In the genomic region with DNA sequence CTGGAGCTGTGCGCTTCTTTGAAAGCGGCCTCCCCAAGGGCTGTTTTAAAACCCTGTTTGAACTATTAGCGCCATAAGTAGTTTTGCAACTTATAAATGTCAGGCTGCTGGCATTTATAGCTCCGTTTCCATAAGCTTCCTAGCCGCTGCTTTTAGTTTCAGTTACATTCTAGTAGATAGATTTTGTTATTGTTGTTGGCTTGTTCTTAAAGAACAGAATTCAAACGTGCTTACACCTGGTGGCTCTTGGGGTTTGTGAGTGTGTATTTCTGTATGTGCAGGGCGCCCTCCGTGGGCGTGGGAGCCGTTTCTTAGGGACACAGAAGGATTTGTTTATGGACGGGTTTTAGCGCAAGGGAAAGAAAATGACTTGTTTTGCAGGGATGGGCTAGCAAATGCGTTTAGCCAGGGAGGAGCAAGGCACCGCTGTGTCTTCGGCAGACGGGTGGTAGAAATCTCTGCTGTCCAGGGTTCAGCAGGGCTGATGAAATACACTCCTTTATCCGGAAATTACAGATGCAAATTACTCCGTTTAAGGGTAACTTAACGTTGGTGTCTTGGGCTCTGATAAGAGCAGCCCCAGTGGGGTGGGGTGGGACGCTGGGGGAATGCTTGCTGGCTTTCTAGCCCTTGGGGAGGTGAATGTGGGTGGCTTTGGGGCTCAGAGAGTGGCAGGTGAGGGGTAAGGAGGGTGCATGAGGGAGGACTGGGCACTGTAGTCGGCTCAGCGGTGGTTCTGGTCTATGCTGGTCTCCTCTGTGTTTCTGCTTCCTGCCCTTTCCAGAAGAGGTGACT, we compare ENCODE assay signal across 8 cellular contexts. TPM values are rescaled to one million over a fixed set of nuclear protein-coding genes. Genes with fewer than 3 reads are reported as not detected.
DNase-seq lines count a peak whose midpoint lies in the region; ATAC-seq and TF ChIP-seq lines count a peak whose summit lies in the region.

No MANE protein-coding gene starts in this region.

- no peak for TF ChIP-seq CTCF in AG04449 (IDR thresholded peaks at IDR 0.05; ENCODE audit: insufficient read depth, low read length, missing control alignments)

- H3K9me3 ChIP-seq in ectodermal cell (ENCODE audit: control insufficient read depth, low read length): no peaks in the 10 kb centered on the region

- peaks cover 79% of the 10 kb centered on the region for H3K27me3 ChIP-seq in ectodermal cell (ENCODE audit: control insufficient read depth, insufficient read depth, low read length, poor library complexity, severe bottlenecking)

- H3K36me3 ChIP-seq in ectodermal cell (ENCODE audit: control insufficient read depth, insufficient read depth, low read length): no peaks in the 10 kb centered on the region

- WGBS in ectodermal cell, 2 experiments: 22% methylated on average over 22 of the region's 22 CpGs

- CTCF ChIA-PET in AG04449 (lab: Yijun Ruan, JAX): interaction anchor here (1.2 kb wide), 1 partner anchor 171 kb away, joined by 3 read pairs; no protein-coding TSS in a partner anchor

- H3K4me3 ChIP-seq in AG04449 (ENCODE audit: low read depth, low read length): peak overlapping the region; percentile 42
- H3K4me3 ChIP-seq in ectodermal cell (ENCODE audit: insufficient read depth, low read depth, low read length): peak overlapping the region; percentile 43

- POLR2A ChIA-PET in AG04449 (lab: Yijun Ruan, JAX): no interaction called here

- H3K27ac ChIP-seq in ectodermal cell (ENCODE audit: insufficient read depth, low read depth, low read length, poor library complexity, severe bottlenecking): no peak overlapping the region

- no peak for DNase-seq in AG04449 (ENCODE audit: low read depth, low spot score)
- peak; percentile 45 for DNase-seq in NCI-H82 (lab: John Stamatoyannopoulos, UW)
- DNase-seq in natural killer cell treated with Interleukin-12 subunit alpha and Interleukin-12 subunit beta and Interleukin-15 and Interleukin-18, amount 100 ng/mL, for 72 hours (ENCODE audit: low spot score): no peak
- no peak for DNase-seq in GDM1 (lab: John Stamatoyannopoulos, UW)
- no peak for DNase-seq in DMS153 (lab: John Stamatoyannopoulos, UW)
- DNase-seq in NCI-H1048 (lab: John Stamatoyannopoulos, UW): no peak

- peaks cover 5 to 21% of the 10 kb centered on the region in 2 donors for H3K4me1 Mint-ChIP-seq in natural killer cell treated with Interleukin-12 subunit alpha and Interleukin-12 subunit beta and Interleukin-15 and Interleukin-18, amount 100 ng/mL, for 72 hours (ENCODE audit: low read depth in 2 of 2)

- H3K27ac Mint-ChIP-seq in natural killer cell treated with Interleukin-12 subunit alpha and Interleukin-12 subunit beta and Interleukin-15 and Interleukin-18, amount 100 ng/mL, for 72 hours: no peak overlapping the region

- peaks cover 11% of the 10 kb centered on the region for H3K4me1 ChIP-seq in ectodermal cell (ENCODE audit: control insufficient read depth, insufficient read depth, low read length)

- peaks cover 4% of the 10 kb centered on the region for H3K36me3 Mint-ChIP-seq in natural killer cell treated with Interleukin-12 subunit alpha and Interleukin-12 subunit beta and Interleukin-15 and Interleukin-18, amount 100 ng/mL, for 72 hours

- H3K27me3 Mint-ChIP-seq in natural killer cell treated with Interleukin-12 subunit alpha and Interleukin-12 subunit beta and Interleukin-15 and Interleukin-18, amount 100 ng/mL, for 72 hours: peaks cover 55 to 80% of the 10 kb centered on the region in 2 donors

- H3K9me3 Mint-ChIP-seq in natural killer cell treated with Interleukin-12 subunit alpha and Interleukin-12 subunit beta and Interleukin-15 and Interleukin-18, amount 100 ng/mL, for 72 hours: no peaks in the 10 kb centered on the region

- peak overlapping the region; percentile 72 for H3K4me3 Mint-ChIP-seq in natural killer cell treated with Interleukin-12 subunit alpha and Interleukin-12 subunit beta and Interleukin-15 and Interleukin-18, amount 100 ng/mL, for 72 hours

- peak; percentile 16 for ATAC-seq in GM18909 (IDR thresholded peaks at IDR 0.05; ENCODE audit: poor library complexity, unreplicated experiment)
- ATAC-seq in natural killer cell treated with Interleukin-12 subunit alpha and Interleukin-12 subunit beta and Interleukin-15 and Interleukin-18, amount 100 ng/mL, for 72 hours: peak in 1 of 2 donors; percentile 7

RNA-seq across cellular contexts. Expression of gene SV2B, which starts 0.7 kb away (rescaled TPM):
- 0.31 TPM for polyA plus RNA-seq in ectodermal cell (2013, experiment 1 of 4)
- polyA plus RNA-seq in ectodermal cell (2013, experiment 2 of 4): 0.21 TPM
- polyA plus RNA-seq in ectodermal cell (2013, experiment 3 of 4): 0.11 TPM
- polyA plus RNA-seq in ectodermal cell (2013, experiment 4 of 4): 0.20 TPM
- total RNA-seq in natural killer cell treated with Interleukin-12 subunit alpha and Interleukin-12 subunit beta and Interleukin-15 and Interleukin-18, amount 100 ng/mL, for 72 hours: not detected
